Comparison of ENCODE assay signal across 21 cellular contexts in the genomic region with DNA sequence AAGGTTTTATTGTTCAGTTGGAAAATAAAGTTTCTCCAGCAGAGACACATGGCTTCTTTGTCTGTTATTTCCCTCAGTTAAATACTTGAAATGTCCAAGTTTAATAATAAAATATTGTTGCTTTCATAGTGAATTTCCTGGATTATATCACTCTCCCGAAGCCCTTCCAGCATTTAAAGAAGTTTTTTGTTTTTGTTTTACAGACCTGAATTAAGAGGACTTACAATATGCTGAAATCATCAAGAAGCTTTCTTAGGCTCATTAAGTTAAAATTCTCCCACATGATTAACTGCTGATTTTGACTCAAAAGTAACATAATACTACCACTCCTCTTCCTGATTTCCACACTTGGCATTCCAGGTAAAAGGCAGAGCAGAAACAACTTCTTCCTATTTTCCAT.
"Had no signal": no experiment of that assay in that cellular context is flagged by ENCODE, and none has a peak within 500 bp of the region (broad histone marks: within the 10 kb centered on the region; RNA-seq: fewer than 3 reads in every experiment).

No MANE protein-coding gene starts in this region.

- H3K27ac ChIP-seq: Peyer's patch had no signal

- H3K36me3 ChIP-seq: Peyer's patch had no signal

- H3K27me3 ChIP-seq: Peyer's patch had no signal

- H3K4me1 ChIP-seq: Peyer's patch had no signal

- H3K4me3 ChIP-seq: Peyer's patch had no signal

- ATAC-seq: activated T-cell treated with anti-CD3 and anti-CD28 coated beads, Interleukin-2, amount 50 U/mL, for 4 hours; T-cell had no signal

- DNase-seq: activated CD4-positive, alpha-beta memory T cell treated with anti-CD3 and anti-CD28 coated beads for 36 hours; activated CD4-positive, alpha-beta T cell treated with anti-CD3 and anti-CD28 coated beads, Interleukin-2, amount 10 ng/mL, durations not matched to agents 7 days and 5 days; activated CD4-positive, CD25-positive, alpha-beta regulatory T cell; activated CD8-positive, alpha-beta memory T cell treated with anti-CD3 and anti-CD28 coated beads for 24 hours; activated effector memory CD4-positive, alpha-beta T cell treated with anti-CD3 and anti-CD28 coated beads, Interleukin-2, amount 50 U/mL, for 16 hours; activated naive CD4-positive, alpha-beta T cell treated with Interleukin-2 at 50 U/mL for 16 hours; activated naive CD8-positive, alpha-beta T cell treated with anti-CD3 and anti-CD28 coated beads for 36 hours; activated T-cell treated with anti-CD3 and anti-CD28 coated beads, Interleukin-2, amount 50 U/mL, for 4 hours; caudate nucleus; Kasumi-1; NCI-H1105 treated with DMSO at 0.1 percent for 48 hours; NCI-H1436 treated with DMSO at 0.1 percent for 48 hours; NCI-H187; NCI-H2081 treated with DMSO at 0.1 percent for 48 hours; NCI-H446; NCI-H524; Peyer's patch; SHP77 treated with DMSO at 0.1 percent for 48 hours; T-cell; T-helper 2 cell; T1000 had no signal
